In the genomic region with DNA sequence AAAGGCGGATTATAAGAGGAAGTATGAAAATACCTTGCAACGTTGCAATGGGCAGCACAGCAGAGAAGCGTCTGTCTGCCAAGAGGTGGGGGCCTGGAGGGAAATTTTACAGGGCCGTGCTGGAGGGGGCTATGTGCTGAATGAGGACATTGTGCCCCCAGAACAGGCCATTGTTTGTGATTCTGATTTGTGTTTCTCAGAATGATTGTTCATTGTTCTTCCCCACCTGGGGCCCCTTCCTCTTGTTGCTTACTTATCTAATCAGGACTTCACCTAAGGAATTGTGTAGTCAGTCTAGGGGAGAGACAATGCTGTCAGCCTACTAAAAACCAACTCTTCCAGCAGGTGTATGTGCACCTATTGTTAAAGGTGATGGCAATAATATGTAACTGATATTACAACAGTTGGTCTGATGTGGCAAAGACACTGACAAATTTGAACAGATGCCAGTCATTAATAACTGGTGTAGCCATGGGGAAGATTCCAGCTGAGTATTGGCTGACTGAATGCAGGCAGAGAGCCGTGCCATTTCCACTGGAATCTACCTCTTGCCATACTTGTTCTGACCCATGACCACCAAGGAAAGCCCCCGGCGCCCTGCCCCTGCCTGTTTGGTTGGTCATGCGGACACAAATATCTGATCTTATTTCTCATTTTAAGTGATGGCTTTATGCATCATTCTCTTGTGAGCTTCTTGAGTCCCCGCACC, we compare ENCODE assay signal across 19 cellular contexts. TPM values are rescaled to one million over a fixed set of nuclear protein-coding genes. Genes with fewer than 3 reads are reported as not detected.
DNase-seq lines count a peak whose midpoint lies in the region; ATAC-seq and TF ChIP-seq lines count a peak whose summit lies in the region.
"Had no signal": no experiment of that assay in that cellular context is flagged by ENCODE, and none has a peak within 500 bp of the region (broad histone marks: within the 10 kb centered on the region; RNA-seq: fewer than 3 reads in every experiment).

No MANE protein-coding gene starts in this region.

- H3K9me3 ChIP-seq in gastroesophageal sphincter: no peaks in the 10 kb centered on the region

- DNase-seq in NCI-H2196 (lab: John Stamatoyannopoulos, UW; ENCODE audit: unreplicated experiment): peak; percentile 17
- DNase-seq in NCI-H2196 treated with DMSO at 0.1 percent for 48 hours (lab: John Stamatoyannopoulos, UW; ENCODE audit: unreplicated experiment): no peak
- DNase-seq in NCI-H69 (lab: John Stamatoyannopoulos, UW): peak; percentile 76
- DNase-seq in hippocampal formation (lab: John Stamatoyannopoulos, UW): peak; percentile 59 to 70
- DNase-seq in stimulated activated naive B cell treated with anti-CD40 and anti-IgM and Interleukin-4, amounts not matched to agents 10 μg/mL and 1 μg/mL and 100 μg/mL, for 72 hours: peak; percentile 15
- no peak for DNase-seq in hepatic stellate cell (ENCODE audit: low spot score)
- DNase-seq: activated CD4-positive, alpha-beta T cell treated with anti-CD3 and anti-CD28 coated beads, Interleukin-2, amount 50 U/mL, for 1 hour; activated naive CD8-positive, alpha-beta T cell treated with anti-CD3 and anti-CD28 coated beads, Interleukin-2, amount 50 U/mL, for 24 hours; activated T-cell treated with anti-CD3 and anti-CD28 coated beads, Interleukin-2, amount 50 U/mL, for 24 hours; CD8-positive, alpha-beta T cell; EL; glutamatergic neuron; H7; kidney; MM.1S; NCI-H345 had no signal

- TF ChIP-seq POLR2A in gastroesophageal sphincter (IDR thresholded peaks at IDR 0.05): no peak

- peaks cover 34 to 42% of the 10 kb centered on the region in 2 donors for H3K4me1 Mint-ChIP-seq in stimulated activated naive B cell treated with anti-CD40 and anti-IgM and Interleukin-4, amounts not matched to agents 10 μg/mL and 1 μg/mL and 100 μg/mL, for 72 hours

- H3K9me3 Mint-ChIP-seq in stimulated activated naive B cell treated with anti-CD40 and anti-IgM and Interleukin-4, amounts not matched to agents 10 μg/mL and 1 μg/mL and 100 μg/mL, for 72 hours: no peaks in the 10 kb centered on the region
- H3K9me3 Mint-ChIP-seq: activated naive CD8-positive, alpha-beta T cell treated with anti-CD3 and anti-CD28 coated beads, Interleukin-2, amount 50 U/mL, for 24 hours; activated T-cell treated with anti-CD3 and anti-CD28 coated beads, Interleukin-2, amount 50 U/mL, for 24 hours; CD8-positive, alpha-beta T cell had no signal

- TF ChIP-seq CTCF in gastroesophageal sphincter (IDR thresholded peaks at IDR 0.05): no peak

- peaks cover 0 to 4% of the 10 kb centered on the region in 2 donors for H3K36me3 Mint-ChIP-seq in stimulated activated naive B cell treated with anti-CD40 and anti-IgM and Interleukin-4, amounts not matched to agents 10 μg/mL and 1 μg/mL and 100 μg/mL, for 72 hours
- H3K36me3 Mint-ChIP-seq: CD8-positive, alpha-beta T cell had no signal

- H3K27me3 ChIP-seq in gastroesophageal sphincter: no peaks in the 10 kb centered on the region

- H3K4me3 Mint-ChIP-seq in stimulated activated naive B cell treated with anti-CD40 and anti-IgM and Interleukin-4, amounts not matched to agents 10 μg/mL and 1 μg/mL and 100 μg/mL, for 72 hours: no peak overlapping the region
- H3K4me3 Mint-ChIP-seq: activated naive CD8-positive, alpha-beta T cell treated with anti-CD3 and anti-CD28 coated beads, Interleukin-2, amount 50 U/mL, for 24 hours; activated T-cell treated with anti-CD3 and anti-CD28 coated beads, Interleukin-2, amount 50 U/mL, for 24 hours; CD8-positive, alpha-beta T cell had no signal

- no peaks in the 10 kb centered on the region for H3K36me3 ChIP-seq in gastroesophageal sphincter

- ATAC-seq in stimulated activated naive B cell treated with anti-CD40 and anti-IgM and Interleukin-4, amounts not matched to agents 10 μg/mL and 1 μg/mL and 100 μg/mL, for 72 hours (replicated peaks): peak in 1 of 2 donors; percentile 37
- ATAC-seq in gastroesophageal sphincter (no peak), HG02840 (IDR thresholded peaks at IDR 0.05; ENCODE audit: low FRiP score, unreplicated experiment) (no peak)
- ATAC-seq: activated naive CD8-positive, alpha-beta T cell treated with anti-CD3 and anti-CD28 coated beads, Interleukin-2, amount 50 U/mL, for 24 hours; CD8-positive, alpha-beta T cell had no signal

- peak overlapping the region; percentile 52 for H3K27ac Mint-ChIP-seq in stimulated activated naive B cell treated with anti-CD40 and anti-IgM and Interleukin-4, amounts not matched to agents 10 μg/mL and 1 μg/mL and 100 μg/mL, for 72 hours
- H3K27ac Mint-ChIP-seq: activated naive CD8-positive, alpha-beta T cell treated with anti-CD3 and anti-CD28 coated beads, Interleukin-2, amount 50 U/mL, for 24 hours had no signal

- TF ChIP-seq EP300 in gastroesophageal sphincter (IDR thresholded peaks at IDR 0.05): no peak

- no peak overlapping the region for H3K4me3 ChIP-seq in gastroesophageal sphincter
- H3K4me3 ChIP-seq: skin epidermis had no signal

- 74 to 81% methylated on average over 8 of the region's 9 CpGs for WGBS in gastroesophageal sphincter (ENCODE audit: low coverage in 1 of 2), 2 donors

- peaks cover 7 to 51% (median 29%) of the 10 kb centered on the region in 3 donors for H3K4me1 ChIP-seq in gastroesophageal sphincter

- H3K27ac ChIP-seq in gastroesophageal sphincter: peak overlapping the region in 1 of 4 donors; percentile 94
- H3K27ac ChIP-seq: skin epidermis had no signal

- no peaks in the 10 kb centered on the region for H3K27me3 Mint-ChIP-seq in stimulated activated naive B cell treated with anti-CD40 and anti-IgM and Interleukin-4, amounts not matched to agents 10 μg/mL and 1 μg/mL and 100 μg/mL, for 72 hours
- H3K27me3 Mint-ChIP-seq: activated naive CD8-positive, alpha-beta T cell treated with anti-CD3 and anti-CD28 coated beads, Interleukin-2, amount 50 U/mL, for 24 hours; activated T-cell treated with anti-CD3 and anti-CD28 coated beads, Interleukin-2, amount 50 U/mL, for 24 hours had no signal

RNA-seq across cellular contexts. Expression of a gene that starts 45.2 kb away (rescaled TPM):
- 10 to 100 TPM; 41.4 to 64.4 (median 42.5) TPM for total RNA-seq in gastroesophageal sphincter

Comparison
In these comparisons a context has a peak if more than half of its experiments do, and no peak if none do; other contexts are left out.
1. DNase-seq: peak in NCI-H2196 (single experiment), NCI-H69 (single experiment), hippocampal formation (2 of 2) and stimulated activated naive B cell treated with anti-CD40 and anti-IgM and Interleukin-4, amounts not matched to agents 10 μg/mL and 1 μg/mL and 100 μg/mL, for 72 hours (single experiment); none in NCI-H2196 treated with DMSO at 0.1 percent for 48 hours (single experiment) and hepatic stellate cell (single experiment).